ENCODE assay signal across 23 cellular contexts in genomic region chr17:81557276-81558114, GRCh38. TPM values are rescaled to one million over a fixed set of nuclear protein-coding genes. Genes with fewer than 3 reads are reported as not detected.
DNase-seq lines count a peak whose midpoint lies in the region; ATAC-seq, FAIRE-seq and TF ChIP-seq lines count a peak whose summit lies in the region.
"Had no signal": no experiment of that assay in that cellular context is flagged by ENCODE, and none has a peak within 500 bp of the region (broad histone marks: within the 10 kb centered on the region; RNA-seq: fewer than 3 reads in every experiment).

No MANE protein-coding gene starts in this region.

- no peak for ATAC-seq in natural killer cell treated with Interleukin-12 subunit alpha and Interleukin-12 subunit beta and Interleukin-15 and Interleukin-18, amount 100 ng/mL, for 72 hours
- no peak for ATAC-seq in HG03175 (IDR thresholded peaks at IDR 0.05; ENCODE audit: unreplicated experiment)
- ATAC-seq: left lung had no signal

- H3K4me2 ChIP-seq in endothelial cell of umbilical vein (ENCODE audit: insufficient read depth, low read length) = no peak overlapping the region

- BruUV-seq in endothelial cell of umbilical vein (replicated peaks; lab: Mats Ljungman, UMichigan) = no TSS peak

- H3K27ac Mint-ChIP-seq in CD14-positive monocyte (peak overlapping the region in 4 of 7 donors; percentile 41 to 97 (median 60)), HFFc6 (peak overlapping the region; percentile 41; the same call in 1 of the 2 replicates), neural crest cell (ENCODE audit: unreplicated experiment) (peak overlapping the region; percentile 57)
- no peak overlapping the region for H3K27ac Mint-ChIP-seq in natural killer cell treated with Interleukin-12 subunit alpha and Interleukin-12 subunit beta and Interleukin-15 and Interleukin-18, amount 100 ng/mL, for 72 hours

- H3K36me3 Mint-ChIP-seq in CD14-positive monocyte (peaks cover 29 to 49% of the 10 kb centered on the region in 2 donors), HFFc6 (ENCODE audit: low read depth) (peaks cover 44% of the 10 kb centered on the region), neural crest cell (ENCODE audit: low read depth) (peaks cover 4% of the 10 kb centered on the region)
- H3K36me3 Mint-ChIP-seq in natural killer cell treated with Interleukin-12 subunit alpha and Interleukin-12 subunit beta and Interleukin-15 and Interleukin-18, amount 100 ng/mL, for 72 hours = no peaks in the 10 kb centered on the region

- H3K27me3 ChIP-seq in endothelial cell of umbilical vein (ENCODE audit: control insufficient read depth in 2 of 2, insufficient read depth in 2 of 2, low read length in 2 of 2) (no peaks in the 10 kb centered on the region), adrenal gland (no peaks in the 10 kb centered on the region)
- H3K27me3 ChIP-seq: left lung, ovary, suprapubic skin had no signal

- no peaks in the 10 kb centered on the region for H3K27me3 Mint-ChIP-seq in CD14-positive monocyte (ENCODE audit: low read depth in 3 of 3)
- peaks cover 8% of the 10 kb centered on the region for H3K27me3 Mint-ChIP-seq in HFFc6 (ENCODE audit: insufficient read depth)
- peaks cover 2% of the 10 kb centered on the region for H3K27me3 Mint-ChIP-seq in neural crest cell (ENCODE audit: low read depth)
- H3K27me3 Mint-ChIP-seq in natural killer cell treated with Interleukin-12 subunit alpha and Interleukin-12 subunit beta and Interleukin-15 and Interleukin-18, amount 100 ng/mL, for 72 hours = no peaks in the 10 kb centered on the region

- POLR2A ChIA-PET in endothelial cell of umbilical vein (lab: Charles Lee) = interaction anchor here (0.9 kb wide), 1 partner anchor 9 kb away, joined by 3 read pairs; no protein-coding TSS in a partner anchor

- TF ChIP-seq POLR2A in endothelial cell of umbilical vein (IDR thresholded peaks at IDR 0.05; ENCODE audit: low read depth, low read length) = peak; percentile 3
- TF ChIP-seq POLR2A in adrenal gland (IDR thresholded peaks at IDR 0.05) = no peak

- H3K27ac ChIP-seq in endothelial cell of umbilical vein (ENCODE audit: insufficient read depth, low read depth, low read length) = peak overlapping the region; percentile 22
- H3K27ac ChIP-seq in adrenal gland = peak overlapping the region in 1 of 5 donors; percentile 55
- H3K27ac ChIP-seq: ovary, skin epidermis, suprapubic skin had no signal

- 82 to 92% (median 89%) methylated on average over 9 to 21 of the region's 21 CpGs for WGBS in adrenal gland, 4 donors

- H2AFZ ChIP-seq in endothelial cell of umbilical vein (ENCODE audit: low read depth, low read length) = no peak overlapping the region

- peaks cover 0 to 33% of the 10 kb centered on the region in 2 experiments for H3K36me3 ChIP-seq in endothelial cell of umbilical vein (ENCODE audit: control insufficient read depth in 2 of 2, extremely low read depth in 1 of 2, insufficient read depth in 2 of 2, low read length in 2 of 2)
- peaks cover 0 to 56% of the 10 kb centered on the region in 2 donors for H3K36me3 ChIP-seq in adrenal gland (replicated peaks in 1 of 2)
- H3K36me3 ChIP-seq: ovary had no signal

- dilution Hi-C loops in endothelial cell of umbilical vein (cut with MboI; ENCODE audit: extremely low pct_ligation_motif_present, low sequenced_read_pairs) = no loop called here

- TF ChIP-seq CTCF in CD14-positive monocyte (IDR thresholded peaks at IDR 0.05) (no peak), HFFc6 (IDR thresholded peaks at IDR 0.05) (no peak), endothelial cell of umbilical vein (IDR thresholded peaks at IDR 0.05; ENCODE audit: extremely low read depth in 1 of 2, insufficient read depth in 1 of 2, low read depth in 1 of 2, low read length in 2 of 2) (no peak), neural crest cell (conservative IDR thresholded peaks at IDR 0.05) (no peak), adrenal gland (IDR thresholded peaks at IDR 0.05) (no peak)

- no peaks in the 10 kb centered on the region for H3K79me2 ChIP-seq in endothelial cell of umbilical vein (ENCODE audit: control insufficient read depth, insufficient read depth, low read length)

- H3K9ac ChIP-seq in endothelial cell of umbilical vein (replicated peaks; ENCODE audit: extremely low read depth, insufficient read depth, low read length) = no peak overlapping the region
- H3K9ac ChIP-seq: SK-N-SH had no signal

- DNase-seq in CD14-positive monocyte (ENCODE audit: low spot score) = no peak
- no peak for DNase-seq in HFFc6
- DNase-seq in endothelial cell of umbilical vein (ENCODE audit: low read depth, low spot score) = no peak
- no peak for DNase-seq in neural crest cell (ENCODE audit: low read depth, low spot score)
- DNase-seq in natural killer cell treated with Interleukin-12 subunit alpha and Interleukin-12 subunit beta and Interleukin-15 and Interleukin-18, amount 100 ng/mL, for 72 hours (ENCODE audit: low spot score) = no peak
- no peak for DNase-seq in adrenal gland
- DNase-seq in DMS79 (lab: John Stamatoyannopoulos, UW) = no peak
- DNase-seq: activated CD4-positive, CD25-positive, alpha-beta regulatory T cell treated with anti-CD3 and anti-CD28 coated beads, Interleukin-2, amount 50 U/mL, for 72 hours; activated gamma-delta T cell; aorta; foreskin fibroblast; GDM1; HCEC 1CT; NCI-H748 treated with DMSO at 0.1 percent for 48 hours; ovary; SK-N-SH; stimulated activated CD4-positive, alpha-beta T cell treated with anti-CD3 and anti-CD28 coated beads, Interleukin-4, amount 100 ng/mL, for 4 hours; T1000 had no signal

- H3K4me1 Mint-ChIP-seq in CD14-positive monocyte (peaks cover 74% of the 10 kb centered on the region), HFFc6 (ENCODE audit: low read depth) (peaks cover 62% of the 10 kb centered on the region), neural crest cell (peaks cover 14% of the 10 kb centered on the region)
- H3K4me1 Mint-ChIP-seq in natural killer cell treated with Interleukin-12 subunit alpha and Interleukin-12 subunit beta and Interleukin-15 and Interleukin-18, amount 100 ng/mL, for 72 hours (ENCODE audit: low read depth in 2 of 2) = peaks cover 15 to 17% of the 10 kb centered on the region in 2 donors

- FAIRE-seq in endothelial cell of umbilical vein (lab: Jason Lieb, UNC) = no peak
- FAIRE-seq: colon had no signal

- peaks cover 50% of the 10 kb centered on the region for H3K4me1 ChIP-seq in endothelial cell of umbilical vein (ENCODE audit: control insufficient read depth, extremely low read depth, insufficient read depth, low read length)
- peaks cover 22 to 27% of the 10 kb centered on the region in 2 donors for H3K4me1 ChIP-seq in adrenal gland (replicated peaks in 1 of 2)

- H3K9me1 ChIP-seq in endothelial cell of umbilical vein (replicated peaks; ENCODE audit: control insufficient read depth, extremely low read depth, insufficient read depth, low read length) = no peaks in the 10 kb centered on the region

- no peak overlapping the region for H3K4me3 Mint-ChIP-seq in CD14-positive monocyte
- H3K4me3 Mint-ChIP-seq in HFFc6 = no peak overlapping the region
- H3K4me3 Mint-ChIP-seq in neural crest cell = peak overlapping the region; percentile 63
- no peak overlapping the region for H3K4me3 Mint-ChIP-seq in natural killer cell treated with Interleukin-12 subunit alpha and Interleukin-12 subunit beta and Interleukin-15 and Interleukin-18, amount 100 ng/mL, for 72 hours

- no peaks in the 10 kb centered on the region for H3K9me3 ChIP-seq in endothelial cell of umbilical vein (replicated peaks; ENCODE audit: control insufficient read depth, insufficient read depth, low read length)
- no peaks in the 10 kb centered on the region for H3K9me3 ChIP-seq in adrenal gland (replicated peaks in 1 of 3)
- H3K9me3 ChIP-seq: left lung, ovary, SK-N-SH, suprapubic skin had no signal

- H3K9me3 Mint-ChIP-seq in CD14-positive monocyte (no peaks in the 10 kb centered on the region), HFFc6 (no peaks in the 10 kb centered on the region), neural crest cell (no peaks in the 10 kb centered on the region)
- no peaks in the 10 kb centered on the region for H3K9me3 Mint-ChIP-seq in natural killer cell treated with Interleukin-12 subunit alpha and Interleukin-12 subunit beta and Interleukin-15 and Interleukin-18, amount 100 ng/mL, for 72 hours

- CTCF ChIA-PET in endothelial cell of umbilical vein (lab: Charles Lee) = interaction anchor here (1.0 to 1.7 kb wide), 6 partner anchors 9 to 44 kb away, joined by 3 to 9 read pairs (median 4); no protein-coding TSS in a partner anchor

- H4K20me1 ChIP-seq in endothelial cell of umbilical vein (replicated peaks; ENCODE audit: control insufficient read depth, extremely low read depth, insufficient read depth, low read length) = no peaks in the 10 kb centered on the region

- intact Hi-C loops in CD14-positive monocyte (cut with micrococcal nuclease) = loop anchor here in 1 of 2 donors (5.0 kb wide), 1 partner anchor 45 kb away; no protein-coding TSS in a partner anchor
- intact Hi-C loops in endothelial cell of umbilical vein (cut with micrococcal nuclease) = loop anchor here (1.0 kb wide), 1 partner anchor 9 kb away; no protein-coding TSS in a partner anchor
- intact Hi-C loops in adrenal gland (cut with DNase I) = no loop called here

- H3K4me3 ChIP-seq in endothelial cell of umbilical vein (replicated peaks in 1 of 3; ENCODE audit: insufficient read depth in 1 of 3, low read depth in 1 of 3, low read length in 3 of 3) (no peak overlapping the region), adrenal gland (no peak overlapping the region)
- H3K4me3 ChIP-seq: left lung, ovary, skin epidermis, suprapubic skin had no signal

RNA-seq across cellular contexts. Expression of gene FAAP100, which starts 5.3 kb away (rescaled TPM):
- 10 to 100 TPM; 10.3 to 13.9 TPM for polyA plus RNA-seq in CD14-positive monocyte
- total RNA-seq in HFFc6 (2021; fragmentation: NEBNext Ultra II Directional; extraction: Animal tissue kit (Norgen Biotek cat#: 25700)) = 10 to 100 TPM; 21.9 to 27.7 (median 23.9) TPM
- 50.2 and 54.3 TPM in 2 replicates for total RNA-seq in endothelial cell of umbilical vein
- polyA plus RNA-seq in endothelial cell of umbilical vein = 35.4 and 40.4 TPM in 2 replicates
- polyA plus RNA-seq in endothelial cell of umbilical vein (2011; cell fraction: cytosol; rRNA removed) = 18.0 and 31.7 TPM in 2 replicates
- polyA plus RNA-seq in endothelial cell of umbilical vein (2011; cell fraction: nucleus; rRNA removed) = 58.5 and 65.6 TPM in 2 replicates
- polyA plus RNA-seq in endothelial cell of umbilical vein (2012) = 17.9 and 28.1 TPM in 2 replicates
- 21.6 and 30.8 TPM in 2 replicates for polyA minus RNA-seq in endothelial cell of umbilical vein
- 7.8 TPM for polyA minus RNA-seq in endothelial cell of umbilical vein (2011; cell fraction: cytosol; rRNA and poly(A)+ RNA removed)
- polyA minus RNA-seq in endothelial cell of umbilical vein (2011; cell fraction: nucleus; rRNA and poly(A)+ RNA removed) = 34.6 and 44.7 TPM in 2 replicates
- total RNA-seq in neural crest cell = 45.0 and 48.3 TPM in 2 replicates
- 10 to 100 TPM; 35.5 to 76.6 TPM for total RNA-seq in natural killer cell treated with Interleukin-12 subunit alpha and Interleukin-12 subunit beta and Interleukin-15 and Interleukin-18, amount 100 ng/mL, for 72 hours
- 10 to 100 TPM; 21.1 to 35.1 (median 31.7) TPM for total RNA-seq in adrenal gland
- polyA plus RNA-seq in adrenal gland = 10 to 100 TPM in 2 of 3 donors, 1 to 10 TPM in 1; 2.5 to 89.0 (median 41.0) TPM

RNA-seq across cellular contexts. Expression of gene FSCN2, which starts 29.3 kb away (rescaled TPM):
- polyA plus RNA-seq in CD14-positive monocyte = not detected
- 1 to 10 TPM in 3 of 6 experiments, under 1 TPM in 3; 0.71 to 1.4 (median 0.99) TPM for total RNA-seq in HFFc6 (2021; fragmentation: NEBNext Ultra II Directional; extraction: Animal tissue kit (Norgen Biotek cat#: 25700))
- total RNA-seq in endothelial cell of umbilical vein = 0.58 and 0.71 TPM in 2 replicates
- polyA plus RNA-seq in endothelial cell of umbilical vein = 0.32 and 0.46 TPM in 2 replicates
- polyA plus RNA-seq in endothelial cell of umbilical vein (2011; cell fraction: cytosol; rRNA removed) = 0.06 and 0.10 TPM in 2 replicates
- 0.43 and 0.87 TPM in 2 replicates for polyA plus RNA-seq in endothelial cell of umbilical vein (2011; cell fraction: nucleus; rRNA removed)
- 0.12 and 0.25 TPM in 2 replicates for polyA plus RNA-seq in endothelial cell of umbilical vein (2012)
- polyA minus RNA-seq in endothelial cell of umbilical vein = 0.41 TPM in 1 of 2 replicates, not detected in the other
- polyA minus RNA-seq in endothelial cell of umbilical vein (2011; cell fraction: cytosol; rRNA and poly(A)+ RNA removed) = 1.1 TPM
- 0.67 and 1.4 TPM in 2 replicates for polyA minus RNA-seq in endothelial cell of umbilical vein (2011; cell fraction: nucleus; rRNA and poly(A)+ RNA removed)
- total RNA-seq in neural crest cell = 0.43 and 0.56 TPM in 2 replicates
- under 1 TPM; 0.21 to 0.64 TPM for total RNA-seq in natural killer cell treated with Interleukin-12 subunit alpha and Interleukin-12 subunit beta and Interleukin-15 and Interleukin-18, amount 100 ng/mL, for 72 hours
- total RNA-seq in adrenal gland = 1 to 10 TPM in 4 of 8 donors, under 1 TPM in 4; 0.39 to 1.9 (median 0.88) TPM
- 1 to 10 TPM in 1 of 3 donors, under 1 TPM in 1, not detected in 1; 0.51 to 1.7 TPM for polyA plus RNA-seq in adrenal gland

RNA-seq across cellular contexts. Expression of gene ACTG1, which starts 44.9 kb away (rescaled TPM):
- polyA plus RNA-seq in CD14-positive monocyte = 1,000 to 10,000 TPM; 1,133 to 1,620 TPM
- over 10,000 TPM in 3 of 6 experiments, 1,000 to 10,000 TPM in 3; 7,891 to 11,135 (median 9,908) TPM for total RNA-seq in HFFc6 (2021; fragmentation: NEBNext Ultra II Directional; extraction: Animal tissue kit (Norgen Biotek cat#: 25700))
- 6,127 and 6,180 TPM in 2 replicates for total RNA-seq in endothelial cell of umbilical vein
- 7,850 and 10,663 TPM in 2 replicates for polyA plus RNA-seq in endothelial cell of umbilical vein
- 8,486 and 8,491 TPM in 2 replicates for polyA plus RNA-seq in endothelial cell of umbilical vein (2011; cell fraction: cytosol; rRNA removed)
- 3,539 and 4,015 TPM in 2 replicates for polyA plus RNA-seq in endothelial cell of umbilical vein (2011; cell fraction: nucleus; rRNA removed)
- polyA plus RNA-seq in endothelial cell of umbilical vein (2012) = 6,029 and 7,831 TPM in 2 replicates
- polyA minus RNA-seq in endothelial cell of umbilical vein = 1,957 and 3,242 TPM in 2 replicates
- polyA minus RNA-seq in endothelial cell of umbilical vein (2011; cell fraction: cytosol; rRNA and poly(A)+ RNA removed) = 776 TPM
- 664 and 1,635 TPM in 2 replicates for polyA minus RNA-seq in endothelial cell of umbilical vein (2011; cell fraction: nucleus; rRNA and poly(A)+ RNA removed)
- total RNA-seq in neural crest cell = 4,235 and 4,315 TPM in 2 replicates
- 1,000 to 10,000 TPM; 4,962 to 5,145 TPM for total RNA-seq in natural killer cell treated with Interleukin-12 subunit alpha and Interleukin-12 subunit beta and Interleukin-15 and Interleukin-18, amount 100 ng/mL, for 72 hours
- total RNA-seq in adrenal gland = 1,000 to 10,000 TPM; 1,781 to 6,446 (median 2,486) TPM
- polyA plus RNA-seq in adrenal gland = 1,000 to 10,000 TPM in 2 of 3 donors, 100 to 1,000 TPM in 1; 828 to 1,140 (median 1,059) TPM

Comparison
In these comparisons a context has a peak if more than half of its experiments do, and no peak if none do; other contexts are left out.
1. H3K27ac Mint-ChIP-seq: peak in CD14-positive monocyte (4 of 7), HFFc6 (single experiment) and neural crest cell (single experiment); none in natural killer cell treated with Interleukin-12 subunit alpha and Interleukin-12 subunit beta and Interleukin-15 and Interleukin-18, amount 100 ng/mL, for 72 hours (0 of 2).